ENCODE assay signal across 1 cellular context in the genomic region with DNA sequence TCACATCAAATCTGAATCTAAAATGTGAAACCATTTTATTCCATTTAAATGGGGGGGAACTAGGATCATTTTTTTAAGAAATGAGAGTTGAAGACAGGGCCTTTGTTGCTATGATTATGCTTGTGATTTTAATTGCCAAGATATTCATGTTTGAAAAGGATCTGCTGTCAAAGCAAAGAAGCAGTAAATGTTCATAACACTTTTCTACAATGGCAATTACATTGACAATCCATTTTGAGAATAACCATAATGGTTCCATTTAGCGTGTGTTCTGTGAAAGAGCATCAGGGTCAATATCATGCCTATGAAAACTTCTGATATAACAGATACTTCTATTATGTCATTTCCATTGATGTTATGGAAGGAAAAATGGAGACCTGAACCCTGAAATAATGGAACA.
"Had no signal": no experiment of that assay in that cellular context is flagged by ENCODE, and none has a peak within 500 bp of the region (broad histone marks: within the 10 kb centered on the region; RNA-seq: fewer than 3 reads in every experiment).

No MANE protein-coding gene starts in this region.

- H3K4me3 ChIP-seq: GM12878 had no signal

- ATAC-seq: GM12878 had no signal
